27 cellular contexts compared by ENCODE assay signal in genomic region chr6:124356811-124357210, GRCh38.
"Had no signal": no experiment of that assay in that cellular context is flagged by ENCODE, and none has a peak within 500 bp of the region (broad histone marks: within the 10 kb centered on the region; RNA-seq: fewer than 3 reads in every experiment).

No MANE protein-coding gene starts in this region.

- H3K27me3 ChIP-seq: ascending aorta, breast epithelium, cardiac muscle cell, esophagus squamous epithelium, gastroesophageal sphincter, heart right ventricle had no signal

- H3K9me3 ChIP-seq: ascending aorta, breast epithelium, esophagus squamous epithelium, gastroesophageal sphincter had no signal

- H3K4me3 ChIP-seq: ascending aorta, breast epithelium, cardiac muscle cell, esophagus squamous epithelium, gastroesophageal sphincter, heart right ventricle had no signal

- DNase-seq: activated CD4-positive, alpha-beta memory T cell treated with anti-CD3 and anti-CD28 coated beads, Interleukin-2, amount 10 ng/mL, durations not matched to agents 7 days and 5 days; activated CD4-positive, alpha-beta T cell treated with anti-CD3 and anti-CD28 coated beads for 1 hour; activated CD4-positive, alpha-beta T cell treated with anti-CD3 and anti-CD28 coated beads for 4 hours; activated CD4-positive, alpha-beta T cell treated with anti-CD3 and anti-CD28 coated beads, Interleukin-2, amount 10 ng/mL, durations not matched to agents 7 days and 5 days; activated CD4-positive, alpha-beta T cell treated with anti-CD3 and anti-CD28 coated beads, Interleukin-2, amount 50 U/mL, for 4 hours; activated CD4-positive, CD25-positive, alpha-beta regulatory T cell; activated CD8-positive, alpha-beta memory T cell treated with anti-CD3 and anti-CD28 coated beads, Interleukin-2, amount 50 U/mL, for 48 hours; activated gamma-delta T cell; activated naive CD4-positive, alpha-beta T cell; activated naive CD4-positive, alpha-beta T cell treated with anti-CD3 and anti-CD28 coated beads, Interleukin-2, amount 10 ng/mL, durations not matched to agents 7 days and 5 days; activated naive CD8-positive, alpha-beta T cell treated with anti-CD3 and anti-CD28 coated beads, Interleukin-2, amount 10 ng/mL, durations not matched to agents 7 days and 5 days; activated T-cell treated with anti-CD3 and anti-CD28 coated beads for 4 hours; activated T-cell treated with anti-CD3 and anti-CD28 coated beads, Interleukin-2, amount 50 U/mL, for 24 hours; activated T-cell treated with anti-CD3 and anti-CD28 coated beads, Interleukin-2, amount 50 U/mL, for 72 hours; central memory CD4-positive, alpha-beta T cell; cortex of kidney; effector CD8-positive, alpha-beta T cell; esophagus squamous epithelium; foreskin melanocyte; heart right ventricle; T-helper 2 cell had no signal

- H3K27ac ChIP-seq: ascending aorta, breast epithelium, cardiac muscle cell, epithelial cell of prostate, esophagus squamous epithelium, gastroesophageal sphincter, heart right ventricle had no signal

- H3K4me1 ChIP-seq: ascending aorta, breast epithelium, esophagus squamous epithelium, gastroesophageal sphincter, heart right ventricle had no signal

- H3K36me3 ChIP-seq: ascending aorta, breast epithelium, cardiac muscle cell, esophagus squamous epithelium, gastroesophageal sphincter, heart right ventricle had no signal

- ATAC-seq: activated naive CD4-positive, alpha-beta T cell treated with anti-CD3 and anti-CD28 coated beads, Interleukin-2, amount 50 U/mL, for 72 hours; activated T-cell treated with anti-CD3 and anti-CD28 coated beads, Interleukin-2, amount 50 U/mL, for 72 hours; gastroesophageal sphincter; heart right ventricle had no signal
